In genomic region chr3:7959094-7959493, GRCh38 we compare ENCODE assay signal across 28 cellular contexts.
"Had no signal": no experiment of that assay in that cellular context is flagged by ENCODE, and none has a peak within 500 bp of the region (broad histone marks: within the 10 kb centered on the region; RNA-seq: fewer than 3 reads in every experiment).

No MANE protein-coding gene starts in this region.

- FAIRE-seq: colon, endometrium, endothelial cell of umbilical vein, frontal cortex had no signal

- H3K27ac ChIP-seq: colonic mucosa, coronary artery, dorsolateral prefrontal cortex, epithelial cell of prostate, esophagus muscularis mucosa, esophagus squamous epithelium, foreskin keratinocyte, gastrocnemius medialis, gastroesophageal sphincter, heart left ventricle, heart right ventricle had no signal

- DNase-seq: colonic mucosa; cortex of kidney; dermis blood vessel endothelial cell; dorsolateral prefrontal cortex; effector CD4-positive, alpha-beta T cell; effector CD8-positive, alpha-beta T cell; effector memory CD4-positive, alpha-beta T cell; effector memory CD8-positive, alpha-beta T cell; endodermal cell; erythroblast; esophagus squamous epithelium; foreskin fibroblast; foreskin keratinocyte; foreskin melanocyte; gastrocnemius medialis; glutamatergic neuron; head of caudate nucleus; heart left ventricle; heart right ventricle had no signal

- H3K9me3 ChIP-seq: colonic mucosa, esophagus muscularis mucosa, esophagus squamous epithelium, gastrocnemius medialis, gastroesophageal sphincter, heart right ventricle had no signal

- H3K4me1 ChIP-seq: colonic mucosa, esophagus squamous epithelium, foreskin keratinocyte, gastrocnemius medialis, heart right ventricle had no signal

- ATAC-seq: effector memory CD8-positive, alpha-beta T cell; esophagus mucosa; foreskin keratinocyte; gastrocnemius medialis; gastroesophageal sphincter; heart left ventricle; heart right ventricle had no signal

- H3K27me3 ChIP-seq: colonic mucosa, dorsolateral prefrontal cortex, esophagus muscularis mucosa, esophagus squamous epithelium, gastrocnemius medialis, gastroesophageal sphincter, heart left ventricle, heart right ventricle had no signal

- H3K4me3 ChIP-seq: colonic mucosa, coronary artery, dorsolateral prefrontal cortex, esophagus muscularis mucosa, esophagus squamous epithelium, gastrocnemius medialis, gastroesophageal sphincter, heart left ventricle, heart right ventricle had no signal

- H3K36me3 ChIP-seq: colonic mucosa, esophagus muscularis mucosa, esophagus squamous epithelium, gastrocnemius medialis, gastroesophageal sphincter, heart left ventricle, heart right ventricle had no signal
